14 cellular contexts compared by ENCODE assay signal in the genomic region with DNA sequence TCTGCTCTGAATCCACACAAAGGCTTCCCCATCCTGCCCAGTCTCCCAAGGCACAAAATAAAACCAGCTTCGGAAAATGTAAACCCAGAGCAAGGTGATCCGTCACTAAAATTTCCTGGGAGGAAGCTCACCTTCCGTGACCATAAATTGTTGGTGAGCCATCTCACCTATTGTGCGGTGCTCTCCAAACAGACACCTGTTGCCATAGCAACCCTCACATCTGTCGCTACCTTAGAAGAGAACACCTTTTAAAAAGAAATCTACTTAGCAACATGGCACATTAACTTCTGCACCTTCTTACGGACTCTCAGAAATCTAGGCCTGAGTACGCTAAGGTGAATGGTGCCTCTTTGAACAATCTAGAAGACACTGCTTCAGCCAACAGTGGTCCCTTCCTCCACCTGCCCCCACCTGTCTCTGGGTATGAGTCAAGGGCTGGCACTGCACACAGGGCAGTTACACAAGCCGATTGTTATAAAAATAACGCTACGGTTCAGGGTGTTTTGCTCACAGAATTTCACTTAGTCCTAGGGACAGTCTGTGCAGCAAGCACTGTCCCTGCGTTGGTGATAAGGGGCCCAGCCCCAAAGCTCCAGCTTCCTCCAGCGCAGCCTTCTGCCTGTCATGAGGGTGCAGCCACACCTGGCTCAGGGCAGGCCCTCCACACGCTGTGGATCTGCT.
DNase-seq lines count a peak whose midpoint lies in the region; ATAC-seq and TF ChIP-seq lines count a peak whose summit lies in the region.
"Had no signal": no experiment of that assay in that cellular context is flagged by ENCODE, and none has a peak within 500 bp of the region (broad histone marks: within the 10 kb centered on the region; RNA-seq: fewer than 3 reads in every experiment).

No MANE protein-coding gene starts in this region.

- H3K4me3 Mint-ChIP-seq in natural killer cell treated with Interleukin-12 subunit alpha and Interleukin-12 subunit beta and Interleukin-15 and Interleukin-18, amount 100 ng/mL, for 72 hours: no peak overlapping the region
- H3K4me3 Mint-ChIP-seq in natural killer cell (no peak overlapping the region), type B pancreatic cell (no peak overlapping the region)

- peaks cover 0 to 17% of the 10 kb centered on the region in 2 donors for H3K4me1 ChIP-seq in right atrium auricular region
- H3K4me1 ChIP-seq: testis had no signal

- H3K36me3 ChIP-seq in right atrium auricular region: no peaks in the 10 kb centered on the region
- H3K36me3 ChIP-seq: ovary had no signal

- H3K9me3 Mint-ChIP-seq in natural killer cell treated with Interleukin-12 subunit alpha and Interleukin-12 subunit beta and Interleukin-15 and Interleukin-18, amount 100 ng/mL, for 72 hours: no peaks in the 10 kb centered on the region
- H3K9me3 Mint-ChIP-seq in natural killer cell (no peaks in the 10 kb centered on the region), type B pancreatic cell (peaks cover 10% of the 10 kb centered on the region)

- H3K27ac Mint-ChIP-seq in natural killer cell treated with Interleukin-12 subunit alpha and Interleukin-12 subunit beta and Interleukin-15 and Interleukin-18, amount 100 ng/mL, for 72 hours: peak overlapping the region; percentile 2 to 6
- H3K27ac Mint-ChIP-seq in natural killer cell (no peak overlapping the region), type B pancreatic cell (peak overlapping the region; percentile 6)
- H3K27ac Mint-ChIP-seq: activated T-helper 2 cell treated with anti-CD3 and anti-CD28 coated beads, Interferon-gamma antibody, Interleukin-2, Interleukin-4, amounts not matched to agents 10 μg/mL and 5 μg/mL and 100 μg/mL, durations not matched to agents 14 hours and 24 hours and 36 hours had no signal

- no peaks in the 10 kb centered on the region for H3K9me3 ChIP-seq in right atrium auricular region
- H3K9me3 ChIP-seq: ovary, testis had no signal

- peaks cover 2% of the 10 kb centered on the region for H3K36me3 Mint-ChIP-seq in natural killer cell treated with Interleukin-12 subunit alpha and Interleukin-12 subunit beta and Interleukin-15 and Interleukin-18, amount 100 ng/mL, for 72 hours
- peaks cover 2% of the 10 kb centered on the region for H3K36me3 Mint-ChIP-seq in natural killer cell
- no peaks in the 10 kb centered on the region for H3K36me3 Mint-ChIP-seq in type B pancreatic cell

- DNase-seq in natural killer cell treated with Interleukin-12 subunit alpha and Interleukin-12 subunit beta and Interleukin-15 and Interleukin-18, amount 100 ng/mL, for 72 hours (ENCODE audit: low spot score): no peak
- DNase-seq in natural killer cell (no peak), NCI-H69 (lab: John Stamatoyannopoulos, UW) (peak; percentile 90), right atrium auricular region (ENCODE audit: low spot score) (no peak), type B pancreatic cell (ENCODE audit: extremely low spot score, unreplicated experiment) (peak; percentile 40), T-helper 9 cell (no peak)
- DNase-seq: ACHN, HCEC 1CT, NCI-H446, testis had no signal

- H3K27me3 Mint-ChIP-seq in natural killer cell treated with Interleukin-12 subunit alpha and Interleukin-12 subunit beta and Interleukin-15 and Interleukin-18, amount 100 ng/mL, for 72 hours: no peaks in the 10 kb centered on the region
- H3K27me3 Mint-ChIP-seq in natural killer cell (ENCODE audit: low read depth in 2 of 2) (no peaks in the 10 kb centered on the region), type B pancreatic cell (no peaks in the 10 kb centered on the region)

- H3K27me3 ChIP-seq in right atrium auricular region: no peaks in the 10 kb centered on the region
- H3K27me3 ChIP-seq: ovary, testis had no signal

- H3K27ac ChIP-seq in right atrium auricular region: peak overlapping the region; percentile 39 to 40
- H3K27ac ChIP-seq: ovary, testis had no signal

- TF ChIP-seq CTCF in natural killer cell (IDR thresholded peaks at IDR 0.05) (no peak), right atrium auricular region (IDR thresholded peaks at IDR 0.05) (no peak), type B pancreatic cell (conservative IDR thresholded peaks at IDR 0.05) (no peak)

- H3K4me1 Mint-ChIP-seq in natural killer cell treated with Interleukin-12 subunit alpha and Interleukin-12 subunit beta and Interleukin-15 and Interleukin-18, amount 100 ng/mL, for 72 hours (ENCODE audit: low read depth in 2 of 2): peaks cover 11 to 16% of the 10 kb centered on the region in 2 donors
- H3K4me1 Mint-ChIP-seq in natural killer cell (peaks cover 14 to 17% of the 10 kb centered on the region in 2 donors), type B pancreatic cell (ENCODE audit: unreplicated experiment) (peaks cover 42% of the 10 kb centered on the region)

- no peak for ATAC-seq in natural killer cell treated with Interleukin-12 subunit alpha and Interleukin-12 subunit beta and Interleukin-15 and Interleukin-18, amount 100 ng/mL, for 72 hours
- ATAC-seq in natural killer cell (no peak), HG03135 (IDR thresholded peaks at IDR 0.05; ENCODE audit: unreplicated experiment) (no peak), GM18909 (IDR thresholded peaks at IDR 0.05; ENCODE audit: poor library complexity, unreplicated experiment) (no peak)

- H3K4me3 ChIP-seq in right atrium auricular region: no peak overlapping the region
- H3K4me3 ChIP-seq: ovary, testis had no signal

- intact Hi-C loops in natural killer cell (cut with micrococcal nuclease): no loop called here

Comparison
In these comparisons a context has a peak if more than half of its experiments do, and no peak if none do; other contexts are left out.
1. H3K27ac Mint-ChIP-seq: peak in natural killer cell treated with Interleukin-12 subunit alpha and Interleukin-12 subunit beta and Interleukin-15 and Interleukin-18, amount 100 ng/mL, for 72 hours (2 of 2) and type B pancreatic cell (single experiment); none in natural killer cell (0 of 2).
2. DNase-seq: peak in NCI-H69 (single experiment) and type B pancreatic cell (single experiment); none in natural killer cell treated with Interleukin-12 subunit alpha and Interleukin-12 subunit beta and Interleukin-15 and Interleukin-18, amount 100 ng/mL, for 72 hours (single experiment), natural killer cell (single experiment), right atrium auricular region (single experiment) and T-helper 9 cell (single experiment).